Comparison of ENCODE assay signal across 22 cellular contexts in the genomic region with DNA sequence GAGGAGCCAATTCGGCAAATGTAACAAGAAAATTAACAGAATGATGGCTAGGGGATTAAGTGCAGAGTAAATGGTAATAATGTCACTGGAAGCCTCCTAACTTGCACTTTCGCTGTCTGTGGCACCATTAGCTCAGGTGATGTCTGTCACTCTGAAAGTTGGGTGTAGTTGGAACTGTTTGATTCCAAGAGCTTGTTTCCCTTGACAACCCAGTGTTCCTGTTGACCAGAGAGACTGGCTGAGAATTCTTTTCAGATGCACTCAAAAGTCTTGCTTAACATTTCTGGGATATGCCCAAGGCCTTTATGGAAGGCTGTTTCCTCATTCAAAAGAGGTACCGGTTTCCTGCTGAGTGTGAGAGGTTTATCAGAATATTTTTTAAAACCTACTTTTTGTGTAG. TPM values are rescaled to one million over a fixed set of nuclear protein-coding genes. Genes with fewer than 3 reads are reported as not detected.
DNase-seq lines count a peak whose midpoint lies in the region; ATAC-seq and TF ChIP-seq lines count a peak whose summit lies in the region.
"Had no signal": no experiment of that assay in that cellular context is flagged by ENCODE, and none has a peak within 500 bp of the region (broad histone marks: within the 10 kb centered on the region; RNA-seq: fewer than 3 reads in every experiment).

No MANE protein-coding gene starts in this region.

- no peaks in the 10 kb centered on the region for H3K36me3 ChIP-seq in vagina
- H3K36me3 ChIP-seq: ascending aorta had no signal

- DNase-seq in GM04504 (ENCODE audit: low read depth) (peak; percentile 54), astrocyte of the spinal cord (ENCODE audit: low read depth, low spot score) (peak; percentile 58), globus pallidus (ENCODE audit: low spot score) (peak; percentile 16), vagina (ENCODE audit: extremely low spot score in 2 of 2) (no peak), OCI-M2 (lab: John Stamatoyannopoulos, UW; ENCODE audit: unreplicated experiment) (no peak)
- no peak for DNase-seq in activated CD8-positive, alpha-beta memory T cell treated with anti-CD3 and anti-CD28 coated beads, Interleukin-2, amount 50 U/mL, for 4 hours
- DNase-seq: activated CD4-positive, alpha-beta T cell treated with anti-CD3 and anti-CD28 coated beads, Interleukin-2, amount 10 ng/mL, durations not matched to agents 24 days and 14 days; Caco-2; cerebellar nuclear complex; DMS79; mucosa of descending colon; NCI-H1105; NCI-H1930; NCI-H774; nephron progenitor cell had no signal

- in situ Hi-C loops in astrocyte of the spinal cord (cut with HindIII; ENCODE audit: low sequenced_read_pairs) = no loop called here

- no peak for TF ChIP-seq POLR2A in vagina (IDR thresholded peaks at IDR 0.05)

- no peaks in the 10 kb centered on the region for H3K27me3 ChIP-seq in vagina
- H3K27me3 ChIP-seq: ascending aorta had no signal

- H3K4me1 ChIP-seq in vagina = no peaks in the 10 kb centered on the region
- H3K4me1 ChIP-seq: ascending aorta, Caco-2, parathyroid adenoma had no signal

- intact Hi-C loops in vagina (cut with DNase I) = no loop called here

- H3K4me3 ChIP-seq in astrocyte of the spinal cord (ENCODE audit: low read depth, low read length) (no peak overlapping the region), vagina (no peak overlapping the region)
- H3K4me3 ChIP-seq: ascending aorta, mucosa of descending colon had no signal

- no peak for TF ChIP-seq CTCF in astrocyte of the spinal cord (IDR thresholded peaks at IDR 0.05; ENCODE audit: low read depth, low read length)
- TF ChIP-seq CTCF in vagina (IDR thresholded peaks at IDR 0.05) = no peak

- no peaks in the 10 kb centered on the region for H3K9me3 ChIP-seq in vagina
- H3K9me3 ChIP-seq: ascending aorta, Caco-2, mucosa of descending colon had no signal

- no peak overlapping the region for H3K27ac ChIP-seq in vagina
- H3K27ac ChIP-seq: ascending aorta, HL-60, parathyroid adenoma, VCaP had no signal

- no peak for ATAC-seq in HG02870 (IDR thresholded peaks at IDR 0.05; ENCODE audit: unreplicated experiment)
- ATAC-seq: mucosa of descending colon had no signal

RNA-seq across cellular contexts. Expression of a gene that starts 49.6 kb away (rescaled TPM):
- 2.5 TPM for total RNA-seq in vagina
- total RNA-seq: activated CD4-positive, alpha-beta T cell treated with anti-CD3 and anti-CD28 coated beads, Interleukin-2, amount 10 ng/mL, durations not matched to agents 24 days and 14 days; activated T-helper 1 cell treated with anti-CD3 and anti-CD28 coated beads, Interleukin-12 subunit alpha, Interleukin-12 subunit beta, Interleukin-2, Interleukin-4 antibody, amounts not matched to agents 30 ng/mL and 10 ng/mL and 1 ng/mL, durations not matched to agents 14 hours and 24 hours and 36 hours; ascending aorta; B cell had no signal

Comparison
In these comparisons a context has a peak if more than half of its experiments do, and no peak if none do; other contexts are left out.
1. DNase-seq: peak in GM04504 (single experiment), astrocyte of the spinal cord (single experiment) and globus pallidus (single experiment); none in activated CD8-positive, alpha-beta memory T cell treated with anti-CD3 and anti-CD28 coated beads, Interleukin-2, amount 50 U/mL, for 4 hours (single experiment), vagina (0 of 2) and OCI-M2 (single experiment).